Comparison of ENCODE assay signal across 17 cellular contexts in the genomic region with DNA sequence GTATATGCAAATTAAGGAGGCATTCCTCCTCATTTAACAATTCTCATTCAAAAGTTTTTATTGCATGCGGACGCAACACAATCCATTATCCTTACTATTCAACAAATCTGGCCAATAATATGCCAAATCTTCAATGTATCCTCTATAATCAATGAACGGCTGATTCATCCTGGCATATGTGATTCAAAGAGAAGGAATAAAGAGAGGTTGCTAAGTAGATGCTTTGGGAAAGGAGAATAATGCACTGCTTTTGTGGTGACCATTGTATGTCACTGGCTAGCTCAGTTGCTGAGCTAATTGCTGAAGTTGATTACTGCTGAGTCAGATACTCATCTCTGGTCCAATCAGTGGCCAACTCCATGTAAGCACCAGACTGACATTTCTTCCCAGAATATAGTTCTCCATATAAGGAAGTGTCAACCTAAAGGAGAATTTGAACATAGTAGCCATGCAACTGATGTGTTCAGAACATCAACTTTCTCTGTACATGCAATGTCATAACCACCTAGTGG.
"Had no signal": no experiment of that assay in that cellular context is flagged by ENCODE, and none has a peak within 500 bp of the region (broad histone marks: within the 10 kb centered on the region; RNA-seq: fewer than 3 reads in every experiment).

No MANE protein-coding gene starts in this region.

- ATAC-seq: left colon; naive thymus-derived CD4-positive, alpha-beta T cell had no signal

- H3K4me1 Mint-ChIP-seq: naive thymus-derived CD4-positive, alpha-beta T cell; nephron progenitor cell had no signal

- H3K4me2 ChIP-seq: hepatocyte had no signal

- H3K4me3 Mint-ChIP-seq: naive thymus-derived CD4-positive, alpha-beta T cell; nephron progenitor cell had no signal

- H3K27me3 ChIP-seq: hepatocyte, ovary, right atrium auricular region, stomach, transverse colon had no signal

- H2AFZ ChIP-seq: hepatocyte had no signal

- H3K4me1 ChIP-seq: right atrium auricular region, stomach, transverse colon had no signal

- H3K27ac Mint-ChIP-seq: naive thymus-derived CD4-positive, alpha-beta T cell; nephron progenitor cell had no signal

- H3K36me3 ChIP-seq: ovary, right atrium auricular region, stomach, thoracic aorta, transverse colon had no signal

- DNase-seq: effector CD4-positive, alpha-beta T cell; foreskin melanocyte; head of caudate nucleus; left colon; naive thymus-derived CD4-positive, alpha-beta T cell; nephron progenitor cell; ovary; small intestine; stimulated activated CD4-positive, alpha-beta T cell treated with anti-CD3 and anti-CD28 coated beads, Interleukin-12 subunit alpha, Interleukin-12 subunit beta, amount 100 ng/mL, for 4 hours; stimulated activated naive CD4-positive, alpha-beta T cell; stomach; substantia nigra; transverse colon had no signal

- H3K4me3 ChIP-seq: coronary artery, hepatocyte, ovary, right atrium auricular region, stomach, thoracic aorta, transverse colon had no signal

- H3K36me3 Mint-ChIP-seq: naive thymus-derived CD4-positive, alpha-beta T cell had no signal

- H3K27ac ChIP-seq: coronary artery, hepatocyte, ovary, right atrium auricular region, stomach, thoracic aorta, transverse colon had no signal

- H3K9me3 ChIP-seq: ovary, right atrium auricular region, stomach, thoracic aorta, transverse colon had no signal

- H3K79me2 ChIP-seq: hepatocyte had no signal
